Comparison of ENCODE assay signal across 20 cellular contexts in genomic region chr6:137265574-137265973, GRCh38.
"Had no signal": no experiment of that assay in that cellular context is flagged by ENCODE, and none has a peak within 500 bp of the region (broad histone marks: within the 10 kb centered on the region; RNA-seq: fewer than 3 reads in every experiment).

No MANE protein-coding gene starts in this region.

- ATAC-seq: activated T-cell treated with anti-CD3 and anti-CD28 coated beads, Interleukin-2, amount 50 U/mL, for 72 hours; gastroesophageal sphincter; mucosa of descending colon; naive thymus-derived CD4-positive, alpha-beta T cell; psoas muscle; sciatic nerve had no signal

- H3K4me3 Mint-ChIP-seq: activated T-cell treated with anti-CD3 and anti-CD28 coated beads, Interleukin-2, amount 50 U/mL, for 72 hours; naive thymus-derived CD4-positive, alpha-beta T cell; neural progenitor cell had no signal

- H3K27me3 ChIP-seq: breast epithelium, gastroesophageal sphincter, neural progenitor cell, spleen, thyroid gland had no signal

- H3K4me1 Mint-ChIP-seq: neural progenitor cell had no signal

- H2AFZ ChIP-seq: neural progenitor cell had no signal

- H3K36me3 ChIP-seq: breast epithelium, gastroesophageal sphincter, neural progenitor cell, spleen, thyroid gland had no signal

- H3K4me1 ChIP-seq: neural progenitor cell had no signal

- H3K4me3 ChIP-seq: breast epithelium, gastroesophageal sphincter, mucosa of descending colon, neural progenitor cell, psoas muscle, spleen, thyroid gland had no signal

- H3K9ac ChIP-seq: neural progenitor cell had no signal

- H3K9me3 Mint-ChIP-seq: activated T-cell treated with anti-CD3 and anti-CD28 coated beads, Interleukin-2, amount 50 U/mL, for 72 hours; naive thymus-derived CD4-positive, alpha-beta T cell had no signal

- DNase-seq: activated CD4-positive, alpha-beta T cell treated with anti-CD3 and anti-CD28 coated beads for 1 hour; activated CD8-positive, alpha-beta memory T cell treated with anti-CD3 and anti-CD28 coated beads for 24 hours; activated CD8-positive, alpha-beta memory T cell treated with anti-CD3 and anti-CD28 coated beads, Interleukin-2, amount 50 U/mL, for 48 hours; activated effector memory CD4-positive, alpha-beta T cell treated with anti-CD3 and anti-CD28 coated beads, Interleukin-2, amount 50 U/mL, for 16 hours; activated naive CD4-positive, alpha-beta T cell treated with anti-CD3 and anti-CD28 coated beads, Interleukin-2, amount 50 U/mL, for 16 hours; activated T-cell treated with anti-CD3 and anti-CD28 coated beads, Interleukin-2, amount 50 U/mL, for 72 hours; cortex of kidney; immature natural killer cell; mucosa of descending colon; naive thymus-derived CD4-positive, alpha-beta T cell; psoas muscle; spleen; stimulated activated CD8-positive, alpha-beta memory T cell treated with anti-CD3 and anti-CD28 coated beads, Interleukin-4, amount 100 ng/mL, for 48 hours; stimulated activated naive CD4-positive, alpha-beta T cell treated with Interleukin-2 at 50 U/mL for 16 hours; T1000; thyroid gland had no signal

- H3K27ac ChIP-seq: breast epithelium, gastroesophageal sphincter, neural progenitor cell, psoas muscle, spleen, thyroid gland had no signal

- H3K9me3 ChIP-seq: breast epithelium, gastroesophageal sphincter, mucosa of descending colon, psoas muscle, spleen, thyroid gland had no signal

- H3K36me3 Mint-ChIP-seq: neural progenitor cell had no signal

- H3K4me2 ChIP-seq: neural progenitor cell had no signal

- H3K27ac Mint-ChIP-seq: activated T-cell treated with anti-CD3 and anti-CD28 coated beads, Interleukin-2, amount 50 U/mL, for 72 hours; naive thymus-derived CD4-positive, alpha-beta T cell; neural progenitor cell had no signal
